In the genomic region with DNA sequence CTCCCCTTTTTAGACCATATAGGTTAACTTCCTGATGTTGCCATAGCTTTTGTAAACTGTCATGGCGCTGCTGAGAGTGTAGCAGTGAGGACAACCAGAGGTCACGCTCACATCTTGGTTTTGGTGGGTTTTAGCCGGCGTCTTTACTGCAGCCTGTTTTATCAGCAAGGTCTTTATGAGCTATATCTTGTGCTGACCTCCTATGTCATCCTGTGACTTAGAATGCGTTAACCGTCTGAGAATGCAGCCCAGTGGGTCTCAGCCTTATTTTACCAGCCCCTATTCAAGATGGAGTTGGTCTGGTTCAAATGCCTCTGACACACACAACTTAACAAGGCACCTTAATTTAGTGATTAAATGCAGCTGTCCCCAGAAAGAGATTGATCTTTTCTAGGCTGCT, we compare ENCODE assay signal across 19 cellular contexts. TPM values are rescaled to one million over a fixed set of nuclear protein-coding genes. Genes with fewer than 3 reads are reported as not detected.
DNase-seq lines count a peak whose midpoint lies in the region; ATAC-seq and TF ChIP-seq lines count a peak whose summit lies in the region.
"Had no signal": no experiment of that assay in that cellular context is flagged by ENCODE, and none has a peak within 500 bp of the region (broad histone marks: within the 10 kb centered on the region; RNA-seq: fewer than 3 reads in every experiment).

No MANE protein-coding gene starts in this region.

- DNase-seq in EH (ENCODE audit: low read depth) = peak; percentile 8
- peak; percentile 68 for DNase-seq in islet precursor cell
- DNase-seq in posterior vena cava (ENCODE audit: low spot score) = peak; percentile 10
- no peak for DNase-seq in GM10266 (ENCODE audit: extremely low spot score)
- DNase-seq: ACHN; AML-193; BE2C; CD4-positive, alpha-beta T cell; CD8-positive, alpha-beta memory T cell; COR-L47; DMS153; DND-41; EL; GF-D8; GOT3; HFFc6 had no signal

- ATAC-seq in HG02870 (IDR thresholded peaks at IDR 0.05; ENCODE audit: unreplicated experiment) = no peak
- no peak for ATAC-seq in HG03280 (IDR thresholded peaks at IDR 0.05; ENCODE audit: unreplicated experiment)
- ATAC-seq: A549 had no signal

- intact Hi-C loops in posterior vena cava (cut with DNase I) = no loop called here

- no peak for TF ChIP-seq CTCF in GM10266 (IDR thresholded peaks at IDR 0.05; ENCODE audit: control insufficient read depth, insufficient read depth, low read depth, missing control alignments)

RNA-seq across cellular contexts. Expression of a gene that starts 23.9 kb away (rescaled TPM):
- 10 to 100 TPM; 31.1 to 36.7 TPM for total RNA-seq in posterior vena cava
